26 cellular contexts compared by ENCODE assay signal in genomic region chr9:76032652-76033373, GRCh38.
DNase-seq lines count a peak whose midpoint lies in the region; ATAC-seq and TF ChIP-seq lines count a peak whose summit lies in the region.
"Had no signal": no experiment of that assay in that cellular context is flagged by ENCODE, and none has a peak within 500 bp of the region (broad histone marks: within the 10 kb centered on the region; RNA-seq: fewer than 3 reads in every experiment).

No MANE protein-coding gene starts in this region.

- H3K9me3 ChIP-seq in CD4-positive, alpha-beta T cell (ENCODE audit: control insufficient read depth, low read length): no peaks in the 10 kb centered on the region
- no peaks in the 10 kb centered on the region for H3K9me3 ChIP-seq in CD8-positive, alpha-beta T cell (ENCODE audit: low read length)
- H3K9me3 ChIP-seq: heart right ventricle, psoas muscle, SJCRH30, upper lobe of right lung had no signal

- CTCF ChIA-PET in CD4-positive, alpha-beta T cell (lab: Charles Lee): no interaction called here
- CTCF ChIA-PET in CD8-positive, alpha-beta T cell (lab: Charles Lee): no interaction called here

- no peak for TF ChIP-seq CTCF in CD4-positive, alpha-beta T cell (IDR thresholded peaks at IDR 0.05)
- TF ChIP-seq CTCF in CD8-positive, alpha-beta T cell (IDR thresholded peaks at IDR 0.05): no peak

- H3K4me1 ChIP-seq in CD8-positive, alpha-beta T cell (ENCODE audit: insufficient read depth, low read length): peaks cover 48% of the 10 kb centered on the region
- H3K4me1 ChIP-seq: psoas muscle, SJCRH30, upper lobe of right lung had no signal

- H3K36me3 Mint-ChIP-seq in CD4-positive, alpha-beta T cell (ENCODE audit: low read depth): peaks cover 73% of the 10 kb centered on the region
- H3K36me3 Mint-ChIP-seq in CD8-positive, alpha-beta T cell: peaks cover 31% of the 10 kb centered on the region
- peaks cover 27% of the 10 kb centered on the region for H3K36me3 Mint-ChIP-seq in activated naive CD8-positive, alpha-beta T cell treated with anti-CD3 and anti-CD28 coated beads, Interleukin-2, amount 10 ng/mL, durations not matched to agents 7 days and 5 days
- H3K36me3 Mint-ChIP-seq: stimulated activated effector memory CD8-positive, alpha-beta T cell treated with anti-CD3 and anti-CD28 coated beads, Interleukin-12 subunit alpha, Interleukin-12 subunit beta, amount 100 ng/mL, for 72 hours had no signal

- ATAC-seq in CD4-positive, alpha-beta T cell (ENCODE audit: poor library complexity): peak; percentile 60
- peak; percentile 34 for ATAC-seq in CD8-positive, alpha-beta T cell
- ATAC-seq in activated naive CD8-positive, alpha-beta T cell treated with anti-CD3 and anti-CD28 coated beads, Interleukin-2, amount 10 ng/mL, durations not matched to agents 7 days and 5 days (ENCODE audit: low read depth): no peak
- peak; percentile 32 for ATAC-seq in left colon
- ATAC-seq: esophagus mucosa; heart right ventricle; natural killer cell treated with Interleukin-12 subunit alpha and Interleukin-12 subunit beta and Interleukin-15 and Interleukin-18, amount 100 ng/mL, for 72 hours; psoas muscle; stimulated activated effector memory CD8-positive, alpha-beta T cell treated with anti-CD3 and anti-CD28 coated beads, Interleukin-12 subunit alpha, Interleukin-12 subunit beta, amount 100 ng/mL, for 72 hours; upper lobe of right lung had no signal

- H3K4me3 Mint-ChIP-seq in CD4-positive, alpha-beta T cell: peak overlapping the region; percentile 67
- peak overlapping the region; percentile 61 for H3K4me3 Mint-ChIP-seq in CD8-positive, alpha-beta T cell
- H3K4me3 Mint-ChIP-seq in activated naive CD8-positive, alpha-beta T cell treated with anti-CD3 and anti-CD28 coated beads, Interleukin-2, amount 10 ng/mL, durations not matched to agents 7 days and 5 days: peak overlapping the region; percentile 29
- H3K4me3 Mint-ChIP-seq: activated T-helper 1 cell treated with anti-CD3 and anti-CD28 coated beads, Interleukin-12 subunit alpha, Interleukin-12 subunit beta, Interleukin-2, Interleukin-4 antibody, amounts not matched to agents 30 ng/mL and 10 ng/mL and 1 ng/mL, durations not matched to agents 14 hours and 24 hours and 36 hours; natural killer cell treated with Interleukin-12 subunit alpha and Interleukin-12 subunit beta and Interleukin-15 and Interleukin-18, amount 100 ng/mL, for 72 hours; stimulated activated effector memory CD8-positive, alpha-beta T cell treated with anti-CD3 and anti-CD28 coated beads, Interleukin-12 subunit alpha, Interleukin-12 subunit beta, amount 100 ng/mL, for 72 hours had no signal

- intact Hi-C loops in CD4-positive, alpha-beta T cell (cut with DNase I, micrococcal nuclease): no loop called here
- intact Hi-C loops in CD8-positive, alpha-beta T cell (cut with DNase I, micrococcal nuclease): loop anchor here in 1 of 2 experiments (1.0 kb wide), 1 partner anchor 9 kb away; no protein-coding TSS in a partner anchor
- intact Hi-C loops in left colon (cut with DNase I, micrococcal nuclease): no loop called here

- in situ Hi-C loops in ACHN (cut with HindIII; ENCODE audit: low pct_ligation_motif_present, low pct_unique_long_range_greater_than_20kb, low sequenced_read_pairs): no loop called here

- H3K4me1 Mint-ChIP-seq in CD4-positive, alpha-beta T cell (ENCODE audit: low read depth): peaks cover 65% of the 10 kb centered on the region
- H3K4me1 Mint-ChIP-seq in CD8-positive, alpha-beta T cell (ENCODE audit: low read depth): peaks cover 44% of the 10 kb centered on the region
- H3K4me1 Mint-ChIP-seq in activated naive CD8-positive, alpha-beta T cell treated with anti-CD3 and anti-CD28 coated beads, Interleukin-2, amount 10 ng/mL, durations not matched to agents 7 days and 5 days: peaks cover 29% of the 10 kb centered on the region
- H3K4me1 Mint-ChIP-seq: stimulated activated effector memory CD8-positive, alpha-beta T cell treated with anti-CD3 and anti-CD28 coated beads, Interleukin-12 subunit alpha, Interleukin-12 subunit beta, amount 100 ng/mL, for 72 hours had no signal

- POLR2A ChIA-PET in CD4-positive, alpha-beta T cell (lab: Charles Lee): no interaction called here
- POLR2A ChIA-PET in CD8-positive, alpha-beta T cell (lab: Charles Lee): no interaction called here
- POLR2A ChIA-PET in activated naive CD8-positive, alpha-beta T cell treated with anti-CD3 and anti-CD28 coated beads, Interleukin-2, amount 10 ng/mL, durations not matched to agents 7 days and 5 days (lab: Charles Lee): no interaction called here

- H3K9me3 Mint-ChIP-seq in CD4-positive, alpha-beta T cell: no peaks in the 10 kb centered on the region
- no peaks in the 10 kb centered on the region for H3K9me3 Mint-ChIP-seq in CD8-positive, alpha-beta T cell
- peaks cover 2% of the 10 kb centered on the region for H3K9me3 Mint-ChIP-seq in activated naive CD8-positive, alpha-beta T cell treated with anti-CD3 and anti-CD28 coated beads, Interleukin-2, amount 10 ng/mL, durations not matched to agents 7 days and 5 days
- H3K9me3 Mint-ChIP-seq: activated T-helper 1 cell treated with anti-CD3 and anti-CD28 coated beads, Interleukin-12 subunit alpha, Interleukin-12 subunit beta, Interleukin-2, Interleukin-4 antibody, amounts not matched to agents 30 ng/mL and 10 ng/mL and 1 ng/mL, durations not matched to agents 14 hours and 24 hours and 36 hours; brain; natural killer cell treated with Interleukin-12 subunit alpha and Interleukin-12 subunit beta and Interleukin-15 and Interleukin-18, amount 100 ng/mL, for 72 hours; stimulated activated effector memory CD8-positive, alpha-beta T cell treated with anti-CD3 and anti-CD28 coated beads, Interleukin-12 subunit alpha, Interleukin-12 subunit beta, amount 100 ng/mL, for 72 hours had no signal

- H3K27ac ChIP-seq in CD4-positive, alpha-beta T cell (ENCODE audit: low read depth, low read length): no peak overlapping the region
- H3K27ac ChIP-seq in CD8-positive, alpha-beta T cell (ENCODE audit: low read depth, low read length): peak overlapping the region; percentile 2
- H3K27ac ChIP-seq: C4-2B, heart right ventricle, psoas muscle, SJCRH30, upper lobe of right lung had no signal

- H3K4me3 ChIP-seq in CD8-positive, alpha-beta T cell (ENCODE audit: low read depth, low read length): no peak overlapping the region
- H3K4me3 ChIP-seq: heart right ventricle, lung, psoas muscle, SJCRH30, upper lobe of right lung had no signal

- H3K27me3 ChIP-seq in CD4-positive, alpha-beta T cell (ENCODE audit: control insufficient read depth, insufficient read depth, low read length): no peaks in the 10 kb centered on the region
- H3K27me3 ChIP-seq in CD8-positive, alpha-beta T cell (ENCODE audit: insufficient read depth, low read length): no peaks in the 10 kb centered on the region
- H3K27me3 ChIP-seq: heart right ventricle, SJCRH30, upper lobe of right lung had no signal

- no peaks in the 10 kb centered on the region for H3K27me3 Mint-ChIP-seq in CD4-positive, alpha-beta T cell
- H3K27me3 Mint-ChIP-seq in CD8-positive, alpha-beta T cell (ENCODE audit: low read depth): no peaks in the 10 kb centered on the region
- H3K27me3 Mint-ChIP-seq in activated naive CD8-positive, alpha-beta T cell treated with anti-CD3 and anti-CD28 coated beads, Interleukin-2, amount 10 ng/mL, durations not matched to agents 7 days and 5 days: no peaks in the 10 kb centered on the region
- H3K27me3 Mint-ChIP-seq: brain had no signal

- H3K27ac Mint-ChIP-seq in CD4-positive, alpha-beta T cell: peak overlapping the region; percentile 88
- peak overlapping the region; percentile 86 for H3K27ac Mint-ChIP-seq in CD8-positive, alpha-beta T cell
- no peak overlapping the region for H3K27ac Mint-ChIP-seq in activated naive CD8-positive, alpha-beta T cell treated with anti-CD3 and anti-CD28 coated beads, Interleukin-2, amount 10 ng/mL, durations not matched to agents 7 days and 5 days
- H3K27ac Mint-ChIP-seq: activated T-helper 1 cell treated with anti-CD3 and anti-CD28 coated beads, Interleukin-12 subunit alpha, Interleukin-12 subunit beta, Interleukin-2, Interleukin-4 antibody, amounts not matched to agents 30 ng/mL and 10 ng/mL and 1 ng/mL, durations not matched to agents 14 hours and 24 hours and 36 hours; natural killer cell treated with Interleukin-12 subunit alpha and Interleukin-12 subunit beta and Interleukin-15 and Interleukin-18, amount 100 ng/mL, for 72 hours; stimulated activated effector memory CD8-positive, alpha-beta T cell treated with anti-CD3 and anti-CD28 coated beads, Interleukin-12 subunit alpha, Interleukin-12 subunit beta, amount 100 ng/mL, for 72 hours had no signal

- no peaks in the 10 kb centered on the region for H3K36me3 ChIP-seq in CD8-positive, alpha-beta T cell (ENCODE audit: insufficient read depth, low read length)

- no peak for DNase-seq in CD4-positive, alpha-beta T cell
- no peak for DNase-seq in CD8-positive, alpha-beta T cell
- no peak for DNase-seq in activated naive CD8-positive, alpha-beta T cell treated with anti-CD3 and anti-CD28 coated beads, Interleukin-2, amount 10 ng/mL, durations not matched to agents 7 days and 5 days
- DNase-seq in left colon: no peak
- DNase-seq in stimulated activated CD4-positive, alpha-beta T cell treated with anti-CD3 and anti-CD28 coated beads, Interleukin-4, amount 100 ng/mL, for 1 hour: no peak
- DNase-seq in ACHN: no peak
- DNase-seq in kidney tubule cell (ENCODE audit: low spot score): no peak
- DNase-seq: activated CD4-positive, alpha-beta T cell treated with anti-CD3 and anti-CD28 coated beads, Interleukin-2, amount 50 U/mL, for 1 hour; cerebellar nuclear complex; dermis blood vessel endothelial cell; DMS79 treated with DMSO at 0.1 percent for 48 hours; foreskin melanocyte; GDM1; heart right ventricle; NCI-H774; occipital lobe; psoas muscle; SJCRH30; upper lobe of right lung had no signal
